In genomic region chr4:176319237-176319703, GRCh38 we compare ENCODE assay signal across 8 cellular contexts. TPM values are rescaled to one million over a fixed set of nuclear protein-coding genes. Genes with fewer than 3 reads are reported as not detected.
DNase-seq lines count a peak whose midpoint lies in the region; ATAC-seq and TF ChIP-seq lines count a peak whose summit lies in the region.

No MANE protein-coding gene starts in this region.

- no peaks in the 10 kb centered on the region for H3K27me3 ChIP-seq in GM23248 (replicated peaks; ENCODE audit: insufficient read depth)
- H3K27me3 ChIP-seq in prostate gland (replicated peaks; ENCODE audit: insufficient read depth) = no peaks in the 10 kb centered on the region

- no peak for TF ChIP-seq CTCF in fibroblast of villous mesenchyme (IDR thresholded peaks at IDR 0.05; ENCODE audit: insufficient read depth, low read depth, low read length)
- TF ChIP-seq CTCF in prostate gland (IDR thresholded peaks at IDR 0.05) = no peak

- H3K36me3 ChIP-seq in GM23248 (ENCODE audit: low read depth) (0 out of 2 replicates have a peak, but pooled peaks cover 4% of the 10 kb centered on the region), prostate gland (no peaks in the 10 kb centered on the region)

- in situ Hi-C loops in GM23248 (cut with MboI) = no loop called here
- in situ Hi-C loops in SK-MEL-5 (cut with HindIII; ENCODE audit: low pct_unique_long_range_greater_than_20kb, low sequenced_read_pairs) = no loop called here

- peak overlapping the region; percentile 95 for H3K4me2 ChIP-seq in GM23248 (ENCODE audit: unreplicated experiment)

- H3K4me3 ChIP-seq in GM23248 (peak overlapping the region; percentile 92), fibroblast of villous mesenchyme (ENCODE audit: low read depth, low read length) (peak overlapping the region; percentile 70), prostate gland (peak overlapping the region; percentile 87 to 93)

- peaks cover 21% of the 10 kb centered on the region for H3F3A ChIP-seq in GM23248 (ENCODE audit: insufficient read depth)

- TF ChIP-seq POLR2A in prostate gland (IDR thresholded peaks at IDR 0.05) = no peak
- TF ChIP-seq POLR2A in GM18505 (IDR thresholded peaks at IDR 0.05; ENCODE audit: borderline replicate concordance, extremely low read depth, insufficient read depth, insufficient read length) = no peak

- peaks cover 47% of the 10 kb centered on the region for H3K79me2 ChIP-seq in GM23248 (ENCODE audit: insufficient read depth)

- no peaks in the 10 kb centered on the region for H3K9me2 ChIP-seq in GM23248 (ENCODE audit: insufficient read depth)

- no peaks in the 10 kb centered on the region for H4K20me1 ChIP-seq in GM23248 (ENCODE audit: insufficient read depth)

- WGBS in GM23248 (ENCODE audit: low coverage in 1 of 2, low lambda C conversion rate in 2 of 2, missing lambda C conversion rate in 2 of 2), 2 experiments = 1% methylated on average over 11 of the region's 11 CpGs
- 1% methylated on average over 11 of the region's 11 CpGs for WGBS in prostate gland

- H2AFZ ChIP-seq in GM23248 = peak overlapping the region; percentile 96

- ATAC-seq in GM18505 (IDR thresholded peaks at IDR 0.05; ENCODE audit: unreplicated experiment) = no peak

- DNase-seq in GM23248 = no peak
- peak; percentile 50 for DNase-seq in SK-MEL-5 (ENCODE audit: low read depth, low spot score)
- DNase-seq in fibroblast of villous mesenchyme (ENCODE audit: low read depth) = no peak
- no peak for DNase-seq in prostate gland (ENCODE audit: low spot score)
- DNase-seq in occipital lobe (lab: John Stamatoyannopoulos, UW) = no peak
- DNase-seq in AG20443 (ENCODE audit: low spot score) = no peak
- no peak for DNase-seq in NCI-H2171 treated with DMSO at 0.1 percent for 48 hours (lab: John Stamatoyannopoulos, UW)

- H3K9ac ChIP-seq in GM23248 = peak overlapping the region; percentile 94

- no peaks in the 10 kb centered on the region for H3K9me3 ChIP-seq in GM23248 (ENCODE audit: low read depth)
- no peaks in the 10 kb centered on the region for H3K9me3 ChIP-seq in prostate gland

- H3K4me1 ChIP-seq in GM23248 (ENCODE audit: insufficient read depth) (peaks cover 34% of the 10 kb centered on the region), prostate gland (replicated peaks) (no peaks in the 10 kb centered on the region)

- H3K27ac ChIP-seq in GM23248 (peak overlapping the region; percentile 94), prostate gland (peak overlapping the region; percentile 92 to 96)

- intact Hi-C loops in prostate gland (cut with DNase I) = no loop called here

RNA-seq across cellular contexts. Expression of gene SPCS3, which starts 0.5 kb away (rescaled TPM):
- total RNA-seq in GM23248 (2014; rRNA removed; shearing (Covaris generic)) = 80.4 and 84.4 TPM in 2 replicates
- polyA plus RNA-seq in GM23248 (2016; fragmentation: Nextera tagmentation; extraction: Ambion mirVana) = 108 and 113 TPM in 2 replicates
- 157 and 169 TPM in 2 replicates for total RNA-seq in SK-MEL-5 (2014; rRNA removed; shearing (Covaris generic))
- polyA plus RNA-seq in SK-MEL-5 (2015; cell fraction: cytosol; rRNA removed) = 70.2 and 84.1 TPM in 2 replicates
- polyA plus RNA-seq in SK-MEL-5 (2015; cell fraction: nucleus; rRNA removed) = 139 and 165 TPM in 2 replicates
- 148 and 154 TPM in 2 replicates for total RNA-seq in fibroblast of villous mesenchyme
- total RNA-seq in prostate gland = 10 to 100 TPM; 41.7 to 68.4 TPM
- 114 TPM for total RNA-seq in occipital lobe

RNA-seq across cellular contexts. Expression of gene ASB5, which starts 50.2 kb away (rescaled TPM):
- 0.25 TPM in 1 of 2 replicates, not detected in the other for total RNA-seq in GM23248 (2014; rRNA removed; shearing (Covaris generic))
- polyA plus RNA-seq in GM23248 (2016; fragmentation: Nextera tagmentation; extraction: Ambion mirVana) = 0.25 TPM in 1 of 2 replicates, not detected in the other
- 4.2 and 5.2 TPM in 2 replicates for total RNA-seq in SK-MEL-5 (2014; rRNA removed; shearing (Covaris generic))
- polyA plus RNA-seq in SK-MEL-5 (2015; cell fraction: cytosol; rRNA removed) = 0.85 and 1.7 TPM in 2 replicates
- 0.61 and 0.80 TPM in 2 replicates for polyA plus RNA-seq in SK-MEL-5 (2015; cell fraction: nucleus; rRNA removed)
- total RNA-seq in fibroblast of villous mesenchyme (1.3 and 7.4 TPM in 2 replicates), prostate gland (1 to 10 TPM; 2.6 to 5.0 TPM), occipital lobe (0.47 TPM)
